ENCODE assay signal across 18 cellular contexts in the genomic region with DNA sequence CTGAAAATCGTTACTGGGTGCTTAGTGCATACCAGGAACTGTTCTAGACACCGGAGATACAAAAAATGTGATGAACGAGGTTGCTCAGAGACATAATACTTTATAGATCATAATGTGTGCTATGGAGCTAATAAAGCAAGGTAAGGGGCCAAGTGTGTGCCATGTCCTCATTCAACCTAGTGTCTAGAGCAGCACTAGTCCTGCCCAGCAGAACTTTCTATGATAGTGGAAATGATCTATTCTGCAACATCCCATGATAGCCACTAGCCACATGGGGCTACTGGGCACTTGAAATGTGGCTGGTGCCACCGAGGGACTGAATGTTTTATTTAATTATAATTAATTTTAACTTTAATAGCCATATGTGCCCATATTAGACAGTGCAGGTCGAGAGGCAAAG. TPM values are rescaled to one million over a fixed set of nuclear protein-coding genes. Genes with fewer than 3 reads are reported as not detected.
DNase-seq lines count a peak whose midpoint lies in the region; ATAC-seq, FAIRE-seq and TF ChIP-seq lines count a peak whose summit lies in the region.
"Had no signal": no experiment of that assay in that cellular context is flagged by ENCODE, and none has a peak within 500 bp of the region (broad histone marks: within the 10 kb centered on the region; RNA-seq: fewer than 3 reads in every experiment).

No MANE protein-coding gene starts in this region.

- no peaks in the 10 kb centered on the region for H3K9me3 ChIP-seq in SJCRH30 (replicated peaks)
- H3K9me3 ChIP-seq in gastroesophageal sphincter = no peaks in the 10 kb centered on the region
- H3K9me3 ChIP-seq in osteoblast (ENCODE audit: low read depth, low read length) = no peaks in the 10 kb centered on the region
- H3K9me3 ChIP-seq in tibial artery = no peaks in the 10 kb centered on the region
- H3K9me3 ChIP-seq in pancreas = no peaks in the 10 kb centered on the region

- FAIRE-seq in pancreas (lab: Jason Lieb, UNC) = no peak
- FAIRE-seq: GM18507, RCC 7860 had no signal

- intact Hi-C loops in tibial artery (cut with DNase I; ENCODE audit: low total_unique reads) = no loop called here
- intact Hi-C loops in pancreas (cut with DNase I) = no loop called here

- peaks cover 26% of the 10 kb centered on the region for H4K20me1 ChIP-seq in osteoblast (ENCODE audit: insufficient read depth, low read length)

- no peak for TF ChIP-seq CTCF in gastroesophageal sphincter (IDR thresholded peaks at IDR 0.05)
- TF ChIP-seq CTCF in osteoblast (IDR thresholded peaks at IDR 0.05; ENCODE audit: extremely low read depth, low read depth, low read length) = no peak
- no peak for TF ChIP-seq CTCF in tibial artery (IDR thresholded peaks at IDR 0.05)
- no peak for TF ChIP-seq CTCF in pancreas (IDR thresholded peaks at IDR 0.05)

- peaks cover 69% of the 10 kb centered on the region for H3K79me2 ChIP-seq in osteoblast (ENCODE audit: insufficient read depth, low read length)

- peak overlapping the region; percentile 45 for H3K4me2 ChIP-seq in osteoblast (ENCODE audit: insufficient read depth, low read length)

- ATAC-seq in gastroesophageal sphincter (no peak), pancreas (no peak), GM21447 (IDR thresholded peaks at IDR 0.05; ENCODE audit: unreplicated experiment) (no peak)

- H3K27me3 ChIP-seq in SJCRH30 = no peaks in the 10 kb centered on the region
- H3K27me3 ChIP-seq in gastroesophageal sphincter = no peaks in the 10 kb centered on the region
- no peaks in the 10 kb centered on the region for H3K27me3 ChIP-seq in osteoblast (ENCODE audit: insufficient read depth, low read length)
- no peaks in the 10 kb centered on the region for H3K27me3 ChIP-seq in tibial artery
- H3K27me3 ChIP-seq in pancreas = no peaks in the 10 kb centered on the region

- WGBS in gastroesophageal sphincter (ENCODE audit: low coverage in 1 of 2), 2 donors = 71 to 82% methylated on average over 2 to 5 of the region's 5 CpGs
- WGBS in pancreas, 2 donors = 65 to 72% methylated on average over 5 of the region's 5 CpGs

- H2AFZ ChIP-seq in osteoblast (ENCODE audit: low read length) = no peak overlapping the region

- peak overlapping the region; percentile 55 for H3K27ac ChIP-seq in SJCRH30
- peak overlapping the region in 3 of 4 donors; percentile 11 to 54 (median 50) for H3K27ac ChIP-seq in gastroesophageal sphincter
- peak overlapping the region; percentile 36 for H3K27ac ChIP-seq in osteoblast (ENCODE audit: low read depth, low read length)
- peak overlapping the region; percentile 84 to 98 for H3K27ac ChIP-seq in tibial artery
- peak overlapping the region in 1 of 4 donors; percentile 17 for H3K27ac ChIP-seq in pancreas

- no peak for TF ChIP-seq EP300 in gastroesophageal sphincter (IDR thresholded peaks at IDR 0.05)

- H3K36me3 ChIP-seq in SJCRH30 = no peaks in the 10 kb centered on the region
- H3K36me3 ChIP-seq in gastroesophageal sphincter = no peaks in the 10 kb centered on the region
- no peaks in the 10 kb centered on the region for H3K36me3 ChIP-seq in osteoblast (ENCODE audit: insufficient read depth, low read length)
- no peaks in the 10 kb centered on the region for H3K36me3 ChIP-seq in tibial artery
- no peaks in the 10 kb centered on the region for H3K36me3 ChIP-seq in pancreas

- TF ChIP-seq POLR2A in gastroesophageal sphincter (IDR thresholded peaks at IDR 0.05) = no peak

- H3K4me3 ChIP-seq in SJCRH30 (no peak overlapping the region), gastroesophageal sphincter (no peak overlapping the region), osteoblast (ENCODE audit: insufficient read depth, low read length) (no peak overlapping the region), tibial artery (no peak overlapping the region), pancreas (no peak overlapping the region)

- H3K4me1 ChIP-seq in SJCRH30 (peaks cover 19% of the 10 kb centered on the region), gastroesophageal sphincter (peaks cover 0 to 56% (median 10%) of the 10 kb centered on the region in 3 donors), osteoblast (ENCODE audit: insufficient read depth, low read length) (peaks cover 17% of the 10 kb centered on the region), tibial artery (peaks cover 11 to 100% (median 88%) of the 10 kb centered on the region in 4 donors), pancreas (peaks cover 0 to 9% (median 8%) of the 10 kb centered on the region in 3 donors)

- DNase-seq in SJCRH30 (no peak), osteoblast (ENCODE audit: insufficient read length, low spot score, missing footprints) (no peak), tibial artery (no peak), EL (no peak), pancreas (no peak)
- no peak for DNase-seq in effector CD4-positive, alpha-beta T cell
- DNase-seq: activated CD4-positive, alpha-beta T cell treated with anti-CD3 and anti-CD28 coated beads, Interleukin-2, amount 10 ng/mL, durations not matched to agents 24 days and 14 days; activated CD8-positive, alpha-beta memory T cell treated with anti-CD3 and anti-CD28 coated beads, Interleukin-2, amount 50 U/mL, for 4 hours; activated gamma-delta T cell; anterior cingulate cortex; COR-L47; GOT3; NCI-H1694; stimulated activated CD4-positive, alpha-beta T cell treated with anti-CD3 and anti-CD28 coated beads, Interleukin-12 subunit alpha, Interleukin-12 subunit beta, amount 100 ng/mL, for 4 hours had no signal

RNA-seq across cellular contexts. Expression of a gene that starts 15.6 kb away (rescaled TPM):
- total RNA-seq in SJCRH30 (2014; rRNA removed; shearing (Covaris generic)) = 4.0 and 4.4 TPM in 2 replicates
- total RNA-seq in gastroesophageal sphincter = 10 to 100 TPM in 2 of 4 donors, 1 to 10 TPM in 2; 7.4 to 27.7 (median 10.7) TPM
- 17.1 and 21.7 TPM in 2 replicates for total RNA-seq in osteoblast
- 1 to 10 TPM; 2.5 to 6.5 (median 2.6) TPM for total RNA-seq in pancreas
- polyA plus RNA-seq in pancreas = 1 to 10 TPM; 1.6 to 2.9 TPM
- total RNA-seq: activated CD4-positive, alpha-beta T cell treated with anti-CD3 and anti-CD28 coated beads, Interleukin-2, amount 10 ng/mL, durations not matched to agents 24 days and 14 days had no signal
